Comparison of ENCODE assay signal across 8 cellular contexts in the genomic region with DNA sequence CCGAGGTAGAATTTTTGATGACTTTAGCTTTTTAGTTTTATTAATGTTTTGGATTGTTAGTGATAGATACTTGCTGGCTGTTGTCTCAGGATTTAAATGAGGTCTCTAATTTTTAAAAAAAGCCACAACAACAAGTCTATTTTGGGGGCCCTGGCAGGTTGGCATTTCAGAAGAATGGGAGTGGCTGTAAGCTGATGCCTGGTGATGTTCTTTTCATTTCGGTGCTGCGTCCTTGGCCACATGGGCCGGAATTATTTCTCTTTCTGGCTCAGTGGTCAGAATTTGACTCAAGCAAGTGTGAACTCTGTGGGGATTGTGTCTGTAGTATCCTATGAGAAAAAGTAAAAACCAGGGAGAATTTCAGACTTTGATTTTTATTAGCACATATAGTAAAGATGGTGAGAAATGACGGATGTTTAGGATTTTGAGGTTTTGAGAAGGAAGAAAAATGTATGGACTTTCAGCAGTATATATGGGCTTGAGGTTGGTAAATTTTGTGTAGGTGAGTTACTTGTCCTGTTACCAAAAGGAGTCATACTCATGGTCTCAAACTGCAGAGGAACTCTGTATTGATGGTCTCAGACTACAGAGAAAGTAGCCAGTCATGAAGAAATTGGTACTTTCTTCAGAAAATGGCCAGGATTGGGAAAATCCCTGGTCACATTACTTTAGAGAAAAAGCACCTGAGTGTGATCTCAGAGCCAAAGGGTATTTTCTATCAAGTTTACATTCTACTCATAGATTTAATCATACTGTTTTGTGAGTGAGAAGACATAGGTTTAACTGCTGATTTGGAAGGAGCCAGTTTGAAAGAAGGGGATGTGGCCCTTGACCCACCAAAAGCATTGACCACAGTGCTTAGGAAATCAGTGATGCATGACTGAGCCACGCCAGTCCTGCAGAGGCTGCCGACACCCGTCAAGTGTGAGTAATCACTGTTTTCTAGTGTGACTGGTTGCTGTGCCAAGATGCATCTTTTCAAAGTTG.
DNase-seq lines count a peak whose midpoint lies in the region; ATAC-seq, FAIRE-seq and TF ChIP-seq lines count a peak whose summit lies in the region.

No MANE protein-coding gene starts in this region.

- peaks cover 40% of the 10 kb centered on the region for H3K36me3 Mint-ChIP-seq in activated T-helper 1 cell treated with anti-CD3 and anti-CD28 coated beads, Interleukin-12 subunit alpha, Interleukin-12 subunit beta, Interleukin-2, Interleukin-4 antibody, amounts not matched to agents 30 ng/mL and 10 ng/mL and 1 ng/mL, durations not matched to agents 14 hours and 24 hours and 36 hours (ENCODE audit: low read depth)
- H3K36me3 Mint-ChIP-seq in stimulated activated naive B cell treated with anti-CD40 and anti-IgM and Interleukin-4, amounts not matched to agents 10 μg/mL and 1 μg/mL and 100 μg/mL, for 72 hours = peaks cover 48 to 61% of the 10 kb centered on the region in 2 donors

- peak overlapping the region; percentile 95 for H3K27ac Mint-ChIP-seq in activated T-helper 1 cell treated with anti-CD3 and anti-CD28 coated beads, Interleukin-12 subunit alpha, Interleukin-12 subunit beta, Interleukin-2, Interleukin-4 antibody, amounts not matched to agents 30 ng/mL and 10 ng/mL and 1 ng/mL, durations not matched to agents 14 hours and 24 hours and 36 hours
- peak overlapping the region; percentile 99 for H3K27ac Mint-ChIP-seq in stimulated activated naive B cell treated with anti-CD40 and anti-IgM and Interleukin-4, amounts not matched to agents 10 μg/mL and 1 μg/mL and 100 μg/mL, for 72 hours

- no TSS peak for BruUV-seq in A673 (replicated peaks; lab: Mats Ljungman, UMichigan)

- H3K4me1 Mint-ChIP-seq in activated T-helper 1 cell treated with anti-CD3 and anti-CD28 coated beads, Interleukin-12 subunit alpha, Interleukin-12 subunit beta, Interleukin-2, Interleukin-4 antibody, amounts not matched to agents 30 ng/mL and 10 ng/mL and 1 ng/mL, durations not matched to agents 14 hours and 24 hours and 36 hours (ENCODE audit: low read depth) = peaks cover 83% of the 10 kb centered on the region
- peaks cover 62 to 81% of the 10 kb centered on the region in 2 donors for H3K4me1 Mint-ChIP-seq in stimulated activated naive B cell treated with anti-CD40 and anti-IgM and Interleukin-4, amounts not matched to agents 10 μg/mL and 1 μg/mL and 100 μg/mL, for 72 hours

- H3K36me3 ChIP-seq in keratinocyte (ENCODE audit: control insufficient read depth in 2 of 2, extremely low read depth in 1 of 2, insufficient read depth in 2 of 2, low read length in 2 of 2) (peaks cover 17 to 27% of the 10 kb centered on the region in 2 experiments), A673 (ENCODE audit: insufficient read depth, low read length, poor library complexity, severe bottlenecking) (no peaks in the 10 kb centered on the region)

- no peaks in the 10 kb centered on the region for H3K27me3 Mint-ChIP-seq in activated T-helper 1 cell treated with anti-CD3 and anti-CD28 coated beads, Interleukin-12 subunit alpha, Interleukin-12 subunit beta, Interleukin-2, Interleukin-4 antibody, amounts not matched to agents 30 ng/mL and 10 ng/mL and 1 ng/mL, durations not matched to agents 14 hours and 24 hours and 36 hours (ENCODE audit: insufficient read depth)
- no peaks in the 10 kb centered on the region for H3K27me3 Mint-ChIP-seq in stimulated activated naive B cell treated with anti-CD40 and anti-IgM and Interleukin-4, amounts not matched to agents 10 μg/mL and 1 μg/mL and 100 μg/mL, for 72 hours

- ATAC-seq in GM21360 (IDR thresholded peaks at IDR 0.05; ENCODE audit: unreplicated experiment) = peak; percentile 31
- ATAC-seq in stimulated activated naive B cell treated with anti-CD40 and anti-IgM and Interleukin-4, amounts not matched to agents 10 μg/mL and 1 μg/mL and 100 μg/mL, for 72 hours (replicated peaks) = peak; percentile 62 to 74

- H3K79me2 ChIP-seq in keratinocyte (ENCODE audit: control insufficient read depth, insufficient read depth, low read length) = peaks cover 15% of the 10 kb centered on the region

- H3K9me1 ChIP-seq in keratinocyte (ENCODE audit: control insufficient read depth, extremely low read depth, insufficient read depth, low read length) = no peaks in the 10 kb centered on the region

- H3K4me2 ChIP-seq in keratinocyte (ENCODE audit: control insufficient read depth, extremely low read depth, insufficient read depth, low read depth, low read length) = peak overlapping the region; percentile 20

- no peaks in the 10 kb centered on the region for H4K20me1 ChIP-seq in keratinocyte (ENCODE audit: control insufficient read depth, extremely low read depth, insufficient read depth, low read length)

- H3K9me3 Mint-ChIP-seq in activated T-helper 1 cell treated with anti-CD3 and anti-CD28 coated beads, Interleukin-12 subunit alpha, Interleukin-12 subunit beta, Interleukin-2, Interleukin-4 antibody, amounts not matched to agents 30 ng/mL and 10 ng/mL and 1 ng/mL, durations not matched to agents 14 hours and 24 hours and 36 hours = no peaks in the 10 kb centered on the region
- H3K9me3 Mint-ChIP-seq in stimulated activated naive B cell treated with anti-CD40 and anti-IgM and Interleukin-4, amounts not matched to agents 10 μg/mL and 1 μg/mL and 100 μg/mL, for 72 hours = no peaks in the 10 kb centered on the region

- peak overlapping the region; percentile 84 for H3K4me3 Mint-ChIP-seq in activated T-helper 1 cell treated with anti-CD3 and anti-CD28 coated beads, Interleukin-12 subunit alpha, Interleukin-12 subunit beta, Interleukin-2, Interleukin-4 antibody, amounts not matched to agents 30 ng/mL and 10 ng/mL and 1 ng/mL, durations not matched to agents 14 hours and 24 hours and 36 hours
- H3K4me3 Mint-ChIP-seq in stimulated activated naive B cell treated with anti-CD40 and anti-IgM and Interleukin-4, amounts not matched to agents 10 μg/mL and 1 μg/mL and 100 μg/mL, for 72 hours = peak overlapping the region; percentile 84 to 86

- H2AFZ ChIP-seq in keratinocyte (ENCODE audit: control insufficient read depth, low read length) = no peak overlapping the region

- DNase-seq in ELR (ENCODE audit: low read depth) (peak; percentile 86), HT-29 (ENCODE audit: low spot score) (peak; percentile 60), keratinocyte (ENCODE audit: low read depth, low spot score) (peak; percentile 15), A673 (ENCODE audit: low spot score) (no peak), SKM-1 (lab: John Stamatoyannopoulos, UW; ENCODE audit: unreplicated experiment) (no peak)
- no peak for DNase-seq in activated T-helper 1 cell treated with anti-CD3 and anti-CD28 coated beads, Interleukin-12 subunit alpha, Interleukin-12 subunit beta, Interleukin-2, Interleukin-4 antibody, amounts not matched to agents 30 ng/mL and 10 ng/mL and 1 ng/mL, durations not matched to agents 14 hours and 24 hours and 36 hours (ENCODE audit: low spot score)
- DNase-seq in stimulated activated naive B cell treated with anti-CD40 and anti-IgM and Interleukin-4, amounts not matched to agents 10 μg/mL and 1 μg/mL and 100 μg/mL, for 72 hours = peak; percentile 86

- no peak overlapping the region for H3K4me3 ChIP-seq in keratinocyte (ENCODE audit: control insufficient read depth in 2 of 3, extremely low read depth in 1 of 3, insufficient read depth in 2 of 3, low read depth in 1 of 3, low read length in 3 of 3)
- H3K4me3 ChIP-seq in A673 (ENCODE audit: low read depth, low read length, poor library complexity, severe bottlenecking) = no peak overlapping the region

- TF ChIP-seq CTCF in keratinocyte (optimal IDR thresholded peaks at IDR 0.05 in 1 of 3, IDR thresholded peaks at IDR 0.05 in 1 of 3, conservative IDR thresholded peaks at IDR 0.05 in 1 of 3; ENCODE audit: extremely low read depth in 1 of 3, insufficient read depth in 2 of 3, low read length in 3 of 3) (no peak), A673 (conservative IDR thresholded peaks at IDR 0.05; ENCODE audit: low read depth, low read length) (no peak)

- intact Hi-C loops in activated T-helper 1 cell treated with anti-CD3 and anti-CD28 coated beads, Interleukin-12 subunit alpha, Interleukin-12 subunit beta, Interleukin-2, Interleukin-4 antibody, amounts not matched to agents 30 ng/mL and 10 ng/mL and 1 ng/mL, durations not matched to agents 14 hours and 24 hours and 36 hours (cut with micrococcal nuclease) = loop anchor here (1.0 to 10.0 kb wide), 3 partner anchors 24 to 289 kb away; no protein-coding TSS in a partner anchor
- intact Hi-C loops in A673 (cut with micrococcal nuclease; ENCODE audit: unreplicated experiment) = no loop called here

- CTCF ChIA-PET in A673 (lab: Charles Lee) = no interaction called here

- H3K9me3 ChIP-seq in keratinocyte (ENCODE audit: control insufficient read depth, low read depth, low read length) (no peaks in the 10 kb centered on the region), A673 (ENCODE audit: low read depth, low read length, poor library complexity, severe bottlenecking) (no peaks in the 10 kb centered on the region)

- H3K27me3 ChIP-seq in keratinocyte (ENCODE audit: control insufficient read depth, extremely low read depth, insufficient read depth, low read length) = no peaks in the 10 kb centered on the region
- no peaks in the 10 kb centered on the region for H3K27me3 ChIP-seq in A673 (replicated peaks; ENCODE audit: insufficient read depth, low read depth, low read length, poor library complexity)

- dilution Hi-C loops in keratinocyte (cut with MboI; ENCODE audit: extremely low pct_ligation_motif_present, low sequenced_read_pairs) = no loop called here

- H3K9ac ChIP-seq in keratinocyte (ENCODE audit: control insufficient read depth, extremely low read depth, insufficient read depth, low read length) = no peak overlapping the region

- H3K4me1 ChIP-seq in keratinocyte (ENCODE audit: control insufficient read depth, extremely low read depth, insufficient read depth, low read length) (peaks cover 19% of the 10 kb centered on the region), A673 (ENCODE audit: insufficient read depth, low read length, poor library complexity, severe bottlenecking) (peaks cover 3% of the 10 kb centered on the region)

- peak overlapping the region; percentile 64 for H3K27ac ChIP-seq in keratinocyte (ENCODE audit: control insufficient read depth, insufficient read depth, low read length)
- no peak overlapping the region for H3K27ac ChIP-seq in A673 (ENCODE audit: low read depth, low read length, poor library complexity, severe bottlenecking)

- POLR2A ChIA-PET in A673 (lab: Charles Lee; ENCODE audit: low non-redundant PET) = no interaction called here

- FAIRE-seq in keratinocyte (lab: Jason Lieb, UNC) = peak; percentile 87

Comparison
In these comparisons a context has a peak if more than half of its experiments do, and no peak if none do; other contexts are left out.
1. DNase-seq: peak in ELR (single experiment), HT-29 (single experiment), keratinocyte (single experiment) and stimulated activated naive B cell treated with anti-CD40 and anti-IgM and Interleukin-4, amounts not matched to agents 10 μg/mL and 1 μg/mL and 100 μg/mL, for 72 hours (single experiment); none in activated T-helper 1 cell treated with anti-CD3 and anti-CD28 coated beads, Interleukin-12 subunit alpha, Interleukin-12 subunit beta, Interleukin-2, Interleukin-4 antibody, amounts not matched to agents 30 ng/mL and 10 ng/mL and 1 ng/mL, durations not matched to agents 14 hours and 24 hours and 36 hours (single experiment), A673 (single experiment) and SKM-1 (single experiment).